27 cellular contexts compared by ENCODE assay signal in genomic region chr1:70364439-70364838, GRCh38.
"Had no signal": no experiment of that assay in that cellular context is flagged by ENCODE, and none has a peak within 500 bp of the region (broad histone marks: within the 10 kb centered on the region; RNA-seq: fewer than 3 reads in every experiment).

No MANE protein-coding gene starts in this region.

- H3K9me3 Mint-ChIP-seq: activated naive CD4-positive, alpha-beta T cell treated with anti-CD3 and anti-CD28 coated beads, Interleukin-2, amount 50 U/mL, for 24 hours; central memory CD8-positive, alpha-beta T cell; WTC11 had no signal

- H3K4me1 ChIP-seq: ascending aorta, body of pancreas had no signal

- H3K4me3 ChIP-seq: ascending aorta, body of pancreas had no signal

- H3K4me3 Mint-ChIP-seq: activated CD8-positive, alpha-beta T cell treated with anti-CD3 and anti-CD28 coated beads, Interleukin-2, amount 10 ng/mL, durations not matched to agents 7 days and 5 days; activated naive CD4-positive, alpha-beta T cell treated with anti-CD3 and anti-CD28 coated beads, Interleukin-2, amount 50 U/mL, for 24 hours; central memory CD8-positive, alpha-beta T cell; T-helper 17 cell; WTC11 had no signal

- DNase-seq: activated CD4-positive, alpha-beta T cell treated with anti-CD3 and anti-CD28 coated beads for 48 hours; activated CD4-positive, alpha-beta T cell treated with anti-CD3 and anti-CD28 coated beads, Interleukin-2, amount 50 U/mL, for 4 hours; activated CD4-positive, CD25-positive, alpha-beta regulatory T cell treated with anti-CD3 and anti-CD28 coated beads, Interleukin-2, amount 50 U/mL, for 72 hours; activated CD8-positive, alpha-beta memory T cell treated with anti-CD3 and anti-CD28 coated beads, Interleukin-2, amount 50 U/mL, for 48 hours; activated CD8-positive, alpha-beta T cell treated with anti-CD3 and anti-CD28 coated beads, Interleukin-2, amount 10 ng/mL, durations not matched to agents 7 days and 5 days; activated naive CD4-positive, alpha-beta T cell; activated T-cell treated with anti-CD3 and anti-CD28 coated beads, Interleukin-2, amount 50 U/mL, for 1 hour; body of pancreas; cortex of kidney; MV-4-11; NCI-H1092 treated with DMSO at 0.1 percent for 48 hours; NCI-H1417 treated with DMSO at 0.1 percent for 48 hours; NCI-H1694; NCI-H2029; NCI-H2107; NCI-H2171 treated with DMSO at 0.1 percent for 48 hours; NCI-H226; NCI-H510A; NCI-H526 treated with DMSO at 0.1 percent for 48 hours; NCI-H82; SIG-M5; T-helper 17 cell; T-helper 9 cell had no signal

- ATAC-seq: activated CD8-positive, alpha-beta T cell treated with anti-CD3 and anti-CD28 coated beads, Interleukin-2, amount 10 ng/mL, durations not matched to agents 7 days and 5 days; body of pancreas; T-helper 17 cell; WTC11 had no signal

- H3K9me3 ChIP-seq: ascending aorta, body of pancreas had no signal

- H3K4me1 Mint-ChIP-seq: activated naive CD4-positive, alpha-beta T cell treated with anti-CD3 and anti-CD28 coated beads, Interleukin-2, amount 50 U/mL, for 24 hours had no signal

- H3K27ac ChIP-seq: ascending aorta, body of pancreas had no signal

- H3K27me3 ChIP-seq: ascending aorta, body of pancreas had no signal

- H3K27me3 Mint-ChIP-seq: activated naive CD4-positive, alpha-beta T cell treated with anti-CD3 and anti-CD28 coated beads, Interleukin-2, amount 50 U/mL, for 24 hours; central memory CD8-positive, alpha-beta T cell; T-helper 17 cell had no signal

- H3K27ac Mint-ChIP-seq: activated CD8-positive, alpha-beta T cell treated with anti-CD3 and anti-CD28 coated beads, Interleukin-2, amount 10 ng/mL, durations not matched to agents 7 days and 5 days; activated naive CD4-positive, alpha-beta T cell treated with anti-CD3 and anti-CD28 coated beads, Interleukin-2, amount 50 U/mL, for 24 hours; T-helper 17 cell; WTC11 had no signal
